In the genomic region with DNA sequence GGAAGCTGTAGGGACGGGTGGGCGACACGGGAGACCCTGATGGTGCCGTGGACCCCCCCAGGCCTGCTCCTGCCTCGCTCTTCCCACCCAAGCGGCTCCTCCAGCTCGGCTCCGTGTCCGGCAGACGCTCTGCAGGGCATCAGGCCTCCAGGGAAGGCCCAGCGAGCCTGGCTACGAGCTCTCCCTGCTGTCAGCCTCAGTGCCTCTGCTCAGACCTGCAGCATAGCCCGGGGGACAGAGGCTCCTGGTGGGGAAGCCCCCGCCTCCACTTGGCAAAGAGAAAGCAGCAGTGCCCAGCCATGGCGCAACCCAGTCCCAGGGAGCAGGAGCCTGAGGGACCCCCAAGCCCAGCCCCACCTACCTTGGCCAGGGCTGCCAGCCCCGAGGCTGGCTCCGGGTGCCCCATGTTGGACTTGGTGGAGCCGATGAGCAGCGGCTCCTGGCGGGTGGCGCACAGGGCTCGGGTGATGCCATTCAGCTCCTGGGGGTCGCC, we compare ENCODE assay signal across 19 cellular contexts.
"Had no signal": no experiment of that assay in that cellular context is flagged by ENCODE, and none has a peak within 500 bp of the region (broad histone marks: within the 10 kb centered on the region; RNA-seq: fewer than 3 reads in every experiment).

No MANE protein-coding gene starts in this region.

- H3K27me3 Mint-ChIP-seq: activated naive CD8-positive, alpha-beta T cell treated with anti-CD3 and anti-CD28 coated beads, Interleukin-2, amount 10 ng/mL, durations not matched to agents 7 days and 5 days; naive thymus-derived CD4-positive, alpha-beta T cell; stimulated activated naive CD8-positive, alpha-beta T cell treated with anti-CD3 and anti-CD28 coated beads, Interleukin-15, Interleukin-2, amounts not matched to agents 100 ng/mL and 50 ng/mL, for 24 hours; T-cell had no signal

- DNase-seq: activated CD4-positive, alpha-beta T cell treated with anti-CD3 and anti-CD28 coated beads for 1 hour; activated naive CD4-positive, alpha-beta T cell treated with Interleukin-2 at 50 U/mL for 16 hours; activated naive CD8-positive, alpha-beta T cell treated with anti-CD3 and anti-CD28 coated beads, Interleukin-2, amount 10 ng/mL, durations not matched to agents 7 days and 5 days; activated T-cell treated with anti-CD3 and anti-CD28 coated beads, Interleukin-2, amount 50 U/mL, for 1 hour; amygdala; cortex of kidney; endodermal cell; naive thymus-derived CD4-positive, alpha-beta T cell; stimulated activated CD4-positive, alpha-beta T cell treated with anti-CD3 and anti-CD28 coated beads, Interleukin-4, amount 100 ng/mL, for 4 hours; substantia nigra; thyroid gland; upper lobe of right lung had no signal

- H3K9me3 ChIP-seq: gastroesophageal sphincter, heart left ventricle, thyroid gland, upper lobe of right lung had no signal

- H3K9me3 Mint-ChIP-seq: activated naive CD8-positive, alpha-beta T cell treated with anti-CD3 and anti-CD28 coated beads, Interleukin-2, amount 10 ng/mL, durations not matched to agents 7 days and 5 days; endodermal cell; naive thymus-derived CD4-positive, alpha-beta T cell; neural progenitor cell; stimulated activated naive CD8-positive, alpha-beta T cell treated with anti-CD3 and anti-CD28 coated beads, Interleukin-15, Interleukin-2, amounts not matched to agents 100 ng/mL and 50 ng/mL, for 24 hours; T-cell; T-helper 2 cell treated with Interferon-gamma antibody and Interleukin-4, amounts not matched to agents 5 μg/mL and 100 μg/mL, for 36 hours had no signal

- H3K4me3 Mint-ChIP-seq: activated naive CD8-positive, alpha-beta T cell treated with anti-CD3 and anti-CD28 coated beads, Interleukin-2, amount 10 ng/mL, durations not matched to agents 7 days and 5 days; endodermal cell; stimulated activated naive CD8-positive, alpha-beta T cell treated with anti-CD3 and anti-CD28 coated beads, Interleukin-15, Interleukin-2, amounts not matched to agents 100 ng/mL and 50 ng/mL, for 24 hours; T-cell; T-helper 2 cell treated with Interferon-gamma antibody and Interleukin-4, amounts not matched to agents 5 μg/mL and 100 μg/mL, for 36 hours had no signal

- H3K27me3 ChIP-seq: gastroesophageal sphincter, heart left ventricle, neural progenitor cell, thyroid gland, upper lobe of right lung had no signal

- H3K4me3 ChIP-seq: gastroesophageal sphincter, heart left ventricle, neural progenitor cell, thyroid gland, upper lobe of right lung had no signal

- H3K27ac Mint-ChIP-seq: activated naive CD8-positive, alpha-beta T cell treated with anti-CD3 and anti-CD28 coated beads, Interleukin-2, amount 10 ng/mL, durations not matched to agents 7 days and 5 days; endodermal cell; naive thymus-derived CD4-positive, alpha-beta T cell; neural progenitor cell; stimulated activated naive CD8-positive, alpha-beta T cell treated with anti-CD3 and anti-CD28 coated beads, Interleukin-15, Interleukin-2, amounts not matched to agents 100 ng/mL and 50 ng/mL, for 24 hours; T-cell; T-helper 2 cell treated with Interferon-gamma antibody and Interleukin-4, amounts not matched to agents 5 μg/mL and 100 μg/mL, for 36 hours had no signal

- H3K36me3 Mint-ChIP-seq: activated naive CD8-positive, alpha-beta T cell treated with anti-CD3 and anti-CD28 coated beads, Interleukin-2, amount 10 ng/mL, durations not matched to agents 7 days and 5 days had no signal

- H3K36me3 ChIP-seq: neural progenitor cell had no signal

- ATAC-seq: gastroesophageal sphincter; heart left ventricle; left lobe of liver; naive thymus-derived CD4-positive, alpha-beta T cell; T-cell; upper lobe of right lung had no signal

- H3K27ac ChIP-seq: gastroesophageal sphincter, heart left ventricle, neural progenitor cell, thyroid gland, upper lobe of right lung had no signal
